8 cellular contexts compared by ENCODE assay signal in the genomic region with DNA sequence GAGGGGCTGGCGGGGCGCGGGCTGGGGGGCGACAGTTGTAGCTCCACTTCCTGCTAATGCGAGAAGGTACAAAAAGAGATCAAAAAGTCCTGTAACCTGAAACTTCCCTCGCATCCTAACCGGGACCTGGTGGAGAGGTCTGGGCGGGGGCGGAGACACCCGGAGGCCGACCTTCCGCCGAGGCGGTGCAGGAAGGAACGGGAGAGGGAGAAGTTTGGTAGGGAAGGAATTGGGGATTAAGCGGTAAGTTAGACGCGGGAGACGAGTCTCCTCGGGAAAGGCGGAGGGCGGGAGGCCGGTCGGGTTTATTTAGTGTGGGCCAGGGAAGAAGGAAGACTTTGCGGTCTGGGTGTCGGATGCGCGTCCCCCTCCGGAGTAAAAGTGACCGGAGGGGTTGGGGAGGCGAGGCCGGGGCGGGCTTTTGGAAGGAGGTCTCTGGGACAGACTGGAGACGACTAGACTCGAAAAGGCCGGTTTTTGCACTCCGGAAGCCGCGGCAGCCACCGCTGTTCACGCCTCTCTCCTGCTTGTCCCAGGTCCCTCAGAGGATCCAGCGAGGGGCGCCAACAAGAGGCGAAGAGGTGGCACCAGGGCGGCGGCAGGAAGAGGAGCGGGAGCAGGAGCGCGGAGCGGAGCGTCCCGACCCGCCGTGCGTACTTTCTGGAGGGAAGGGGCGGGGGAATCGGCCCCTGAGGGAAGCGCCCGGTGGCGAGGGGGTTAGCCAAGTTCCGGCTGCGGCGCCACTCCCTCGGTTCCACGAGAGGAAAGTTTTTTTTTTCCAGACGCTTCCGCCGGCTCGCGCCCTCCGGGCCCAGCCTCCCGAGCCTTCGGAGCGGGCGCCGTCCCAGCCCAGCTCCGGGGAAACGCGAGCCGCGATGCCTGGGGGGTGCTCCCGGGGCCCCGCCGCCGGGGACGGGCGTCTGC. TPM values are rescaled to one million over a fixed set of nuclear protein-coding genes. Genes with fewer than 3 reads are reported as not detected.
DNase-seq lines count a peak whose midpoint lies in the region; ATAC-seq and TF ChIP-seq lines count a peak whose summit lies in the region.

No MANE protein-coding gene starts in this region.

- H3K4me3 ChIP-seq in CD8-positive, alpha-beta T cell (ENCODE audit: low read depth, low read length): peak overlapping the region; percentile 19
- H3K4me3 ChIP-seq in fibroblast of pulmonary artery (replicated peaks; ENCODE audit: low read depth, low read length): peak overlapping the region; percentile 89

- peak overlapping the region; percentile 76 for H3K4me3 Mint-ChIP-seq in CD8-positive, alpha-beta T cell
- H3K4me3 Mint-ChIP-seq in activated CD4-positive, alpha-beta memory T cell treated with anti-CD3 and anti-CD28 coated beads, Interleukin-2, amount 10 ng/mL, durations not matched to agents 7 days and 5 days: peak overlapping the region; percentile 71
- peak overlapping the region; percentile 75 for H3K4me3 Mint-ChIP-seq in natural killer cell

- H3K36me3 ChIP-seq in CD8-positive, alpha-beta T cell (ENCODE audit: insufficient read depth, low read length): no peaks in the 10 kb centered on the region

- CTCF ChIA-PET in CD8-positive, alpha-beta T cell (lab: Charles Lee): no interaction called here
- CTCF ChIA-PET in activated CD4-positive, alpha-beta memory T cell treated with anti-CD3 and anti-CD28 coated beads, Interleukin-2, amount 10 ng/mL, durations not matched to agents 7 days and 5 days (lab: Charles Lee): no interaction called here

- H3K27me3 ChIP-seq in CD8-positive, alpha-beta T cell (ENCODE audit: insufficient read depth, low read length): peaks cover 11% of the 10 kb centered on the region

- no peak for ATAC-seq in CD8-positive, alpha-beta T cell
- peak; percentile 36 for ATAC-seq in GM19397 (IDR thresholded peaks at IDR 0.05; ENCODE audit: unreplicated experiment)
- ATAC-seq in natural killer cell: peak in 1 of 3 donors; percentile 20
- no peak for ATAC-seq in HG03139 (IDR thresholded peaks at IDR 0.05; ENCODE audit: unreplicated experiment)
- no peak for ATAC-seq in HG03280 (IDR thresholded peaks at IDR 0.05; ENCODE audit: unreplicated experiment)

- H3K9me3 Mint-ChIP-seq in CD8-positive, alpha-beta T cell: no peaks in the 10 kb centered on the region
- H3K9me3 Mint-ChIP-seq in activated CD4-positive, alpha-beta memory T cell treated with anti-CD3 and anti-CD28 coated beads, Interleukin-2, amount 10 ng/mL, durations not matched to agents 7 days and 5 days: no peaks in the 10 kb centered on the region
- no peaks in the 10 kb centered on the region for H3K9me3 Mint-ChIP-seq in natural killer cell

- peaks cover 15% of the 10 kb centered on the region for H3K4me1 Mint-ChIP-seq in CD8-positive, alpha-beta T cell (ENCODE audit: low read depth)
- H3K4me1 Mint-ChIP-seq in activated CD4-positive, alpha-beta memory T cell treated with anti-CD3 and anti-CD28 coated beads, Interleukin-2, amount 10 ng/mL, durations not matched to agents 7 days and 5 days: peaks cover 23% of the 10 kb centered on the region
- H3K4me1 Mint-ChIP-seq in natural killer cell: peaks cover 0 to 22% of the 10 kb centered on the region in 2 donors

- DNase-seq in CD8-positive, alpha-beta T cell: no peak
- DNase-seq in LHCN-M2 (ENCODE audit: low read depth) (peak; percentile 41), fibroblast of pulmonary artery (ENCODE audit: low read depth) (peak; percentile 69), natural killer cell (no peak)
- DNase-seq in activated CD4-positive, alpha-beta memory T cell treated with anti-CD3 and anti-CD28 coated beads, Interleukin-2, amount 10 ng/mL, durations not matched to agents 7 days and 5 days: no peak

- no peak for TF ChIP-seq CTCF in CD8-positive, alpha-beta T cell (IDR thresholded peaks at IDR 0.05)
- TF ChIP-seq CTCF in fibroblast of pulmonary artery (IDR thresholded peaks at IDR 0.05; ENCODE audit: low read length, missing control alignments) (no peak), natural killer cell (IDR thresholded peaks at IDR 0.05) (no peak)

- no peak overlapping the region for H3K27ac ChIP-seq in CD8-positive, alpha-beta T cell (ENCODE audit: low read depth, low read length)

- intact Hi-C loops in CD8-positive, alpha-beta T cell (cut with DNase I, micrococcal nuclease): no loop called here
- intact Hi-C loops in natural killer cell (cut with micrococcal nuclease): no loop called here

- no peaks in the 10 kb centered on the region for H3K4me1 ChIP-seq in CD8-positive, alpha-beta T cell (ENCODE audit: insufficient read depth, low read length)

- POLR2A ChIA-PET in CD8-positive, alpha-beta T cell (lab: Charles Lee): no interaction called here
- POLR2A ChIA-PET in activated CD4-positive, alpha-beta memory T cell treated with anti-CD3 and anti-CD28 coated beads, Interleukin-2, amount 10 ng/mL, durations not matched to agents 7 days and 5 days (lab: Charles Lee): no interaction called here

- H3K36me3 Mint-ChIP-seq in CD8-positive, alpha-beta T cell: no peaks in the 10 kb centered on the region
- no peaks in the 10 kb centered on the region for H3K36me3 Mint-ChIP-seq in activated CD4-positive, alpha-beta memory T cell treated with anti-CD3 and anti-CD28 coated beads, Interleukin-2, amount 10 ng/mL, durations not matched to agents 7 days and 5 days (ENCODE audit: low read depth)
- H3K36me3 Mint-ChIP-seq in natural killer cell: no peaks in the 10 kb centered on the region

- H3K9me3 ChIP-seq in CD8-positive, alpha-beta T cell (ENCODE audit: low read length): no peaks in the 10 kb centered on the region

- peak overlapping the region; percentile 27 for H3K27ac Mint-ChIP-seq in CD8-positive, alpha-beta T cell
- H3K27ac Mint-ChIP-seq in activated CD4-positive, alpha-beta memory T cell treated with anti-CD3 and anti-CD28 coated beads, Interleukin-2, amount 10 ng/mL, durations not matched to agents 7 days and 5 days: no peak overlapping the region
- no peak overlapping the region for H3K27ac Mint-ChIP-seq in natural killer cell

- peaks cover 45% of the 10 kb centered on the region for H3K27me3 Mint-ChIP-seq in CD8-positive, alpha-beta T cell (ENCODE audit: low read depth)
- peaks cover 59% of the 10 kb centered on the region for H3K27me3 Mint-ChIP-seq in activated CD4-positive, alpha-beta memory T cell treated with anti-CD3 and anti-CD28 coated beads, Interleukin-2, amount 10 ng/mL, durations not matched to agents 7 days and 5 days
- peaks cover 49 to 51% of the 10 kb centered on the region in 2 donors for H3K27me3 Mint-ChIP-seq in natural killer cell (ENCODE audit: low read depth in 2 of 2)

RNA-seq across cellular contexts. Expression of a gene that starts 0.7 kb away (rescaled TPM):
- under 1 TPM; 0.35 to 0.42 TPM for total RNA-seq in CD8-positive, alpha-beta T cell
- total RNA-seq in LHCN-M2 (2014; rRNA removed): 13.0 and 14.9 TPM in 2 replicates
- 2.0 TPM for polyA plus RNA-seq in LHCN-M2 (2012)
- under 1 TPM; 0.10 to 0.18 TPM for total RNA-seq in activated CD4-positive, alpha-beta memory T cell treated with anti-CD3 and anti-CD28 coated beads, Interleukin-2, amount 10 ng/mL, durations not matched to agents 7 days and 5 days
- total RNA-seq in natural killer cell: under 1 TPM in 2 of 3 donors, not detected in 1; 0.11 to 0.33 TPM

Comparison
In these comparisons a context has a peak if more than half of its experiments do, and no peak if none do; other contexts are left out.
1. DNase-seq: peak in LHCN-M2 (single experiment) and fibroblast of pulmonary artery (single experiment); none in CD8-positive, alpha-beta T cell (0 of 7), activated CD4-positive, alpha-beta memory T cell treated with anti-CD3 and anti-CD28 coated beads, Interleukin-2, amount 10 ng/mL, durations not matched to agents 7 days and 5 days (single experiment) and natural killer cell (single experiment).
2. Peak in every context shown above with its lines, with median percentiles within 50 percentile points of each other: H3K4me3 Mint-ChIP-seq.